ENCODE assay signal across 28 cellular contexts in the genomic region with DNA sequence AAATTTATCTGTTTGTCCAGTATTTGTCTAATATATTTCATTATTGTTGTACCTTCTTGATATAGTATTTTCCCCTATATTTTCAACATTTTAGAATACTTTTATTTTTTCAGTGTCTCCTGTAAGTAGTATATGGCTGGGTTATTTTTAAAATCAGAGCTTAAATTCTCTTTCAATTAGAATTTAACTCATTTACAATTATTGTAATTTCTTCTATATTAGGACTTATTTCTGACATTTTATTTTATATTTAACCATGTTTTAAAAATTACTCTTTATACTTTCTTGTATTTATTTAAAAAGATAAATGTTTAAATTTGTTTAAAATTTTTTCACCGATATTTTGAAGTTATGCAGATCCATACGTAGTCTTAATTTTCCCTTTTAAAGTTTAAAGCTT.
A peak's percentile ranks its signal among the peaks of the same experiment; 100 is the strongest.
DNase-seq lines count a peak whose midpoint lies in the region; ATAC-seq, FAIRE-seq and TF ChIP-seq lines count a peak whose summit lies in the region.
"Had no signal": no experiment of that assay in that cellular context is flagged by ENCODE, and none has a peak within 500 bp of the region (broad histone marks: within the 10 kb centered on the region; RNA-seq: fewer than 3 reads in every experiment).

No MANE protein-coding gene starts in this region.

- peaks cover 0 to 6% of the 10 kb centered on the region in 2 donors for H3K9me3 ChIP-seq in kidney (ENCODE audit: control insufficient read depth in 1 of 2, low read length in 2 of 2)
- H3K9me3 ChIP-seq: A549, BE2C had no signal

- no peaks in the 10 kb centered on the region for H3K27me3 Mint-ChIP-seq in activated T-cell treated with anti-CD3 and anti-CD28 coated beads, Interleukin-2, amount 50 U/mL, for 4 hours (ENCODE audit: low read depth)
- no peaks in the 10 kb centered on the region for H3K27me3 Mint-ChIP-seq in activated T-cell treated with anti-CD3 and anti-CD28 coated beads, Interleukin-2, amount 50 U/mL, for 24 hours

- no peak overlapping the region for H3K27ac ChIP-seq in kidney (ENCODE audit: low read depth in 2 of 2, low read length in 2 of 2)
- H3K27ac ChIP-seq: 22Rv1; A549; BLaER1 treated with 17β-estradiol and CSF1 and Interleukin-3, amounts not matched to agents 10 nM and 100 nM; GM23248 had no signal

- H3K9ac ChIP-seq in kidney (ENCODE audit: low read length in 2 of 2), result no peak overlapping the region
- H3K9ac ChIP-seq: BLaER1 treated with 17β-estradiol and CSF1 and Interleukin-3, amounts not matched to agents 10 nM and 100 nM; GM23248 had no signal

- H3K4me3 ChIP-seq in kidney (ENCODE audit: low read length in 2 of 2), result no peak overlapping the region
- H3K4me3 ChIP-seq: A549; BLaER1 treated with 17β-estradiol and CSF1 and Interleukin-3, amounts not matched to agents 10 nM and 100 nM; GM23248 had no signal

- H3K4me1 ChIP-seq in kidney (ENCODE audit: control insufficient read depth in 1 of 2, insufficient read depth in 1 of 2, low read depth in 1 of 2, low read length in 2 of 2), result no peaks in the 10 kb centered on the region
- H3K4me1 ChIP-seq: A549; BE2C; BLaER1 treated with 17β-estradiol and CSF1 and Interleukin-3, amounts not matched to agents 10 nM and 100 nM had no signal

- intact Hi-C loops in kidney (cut with DNase I), result no loop called here

- H3K9me3 Mint-ChIP-seq in activated T-cell treated with anti-CD3 and anti-CD28 coated beads, Interleukin-2, amount 50 U/mL, for 4 hours, result peaks cover 10% of the 10 kb centered on the region
- H3K9me3 Mint-ChIP-seq in activated T-cell treated with anti-CD3 and anti-CD28 coated beads, Interleukin-2, amount 50 U/mL, for 24 hours, result peaks cover 1% of the 10 kb centered on the region

- no peak overlapping the region for H3K27ac Mint-ChIP-seq in activated T-cell treated with anti-CD3 and anti-CD28 coated beads, Interleukin-2, amount 50 U/mL, for 24 hours
- H3K27ac Mint-ChIP-seq: CD14-positive monocyte; CD4-positive, alpha-beta T cell; CD8-positive, alpha-beta memory T cell had no signal

- FAIRE-seq in A204.1 (lab: Jason Lieb, UNC), result peak; percentile 89
- FAIRE-seq in TTC549 (lab: Jason Lieb, UNC), result peak; percentile 80
- FAIRE-seq in endometrium (lab: Jason Lieb, UNC), result peak; percentile 84
- FAIRE-seq in kidney (lab: Jason Lieb, UNC), result peak; percentile 86
- FAIRE-seq: A549, D721Med, GM12891, GM18507, H1 had no signal

- H3K4me3 Mint-ChIP-seq in activated T-cell treated with anti-CD3 and anti-CD28 coated beads, Interleukin-2, amount 50 U/mL, for 4 hours, result no peak overlapping the region
- H3K4me3 Mint-ChIP-seq in activated T-cell treated with anti-CD3 and anti-CD28 coated beads, Interleukin-2, amount 50 U/mL, for 24 hours, result no peak overlapping the region
- H3K4me3 Mint-ChIP-seq: CD14-positive monocyte; CD4-positive, alpha-beta T cell; CD8-positive, alpha-beta memory T cell had no signal

- no peaks in the 10 kb centered on the region for H3K36me3 ChIP-seq in kidney (ENCODE audit: control insufficient read depth in 1 of 2, insufficient read depth in 2 of 2, low read length in 2 of 2)
- H3K36me3 ChIP-seq: BE2C; BLaER1 treated with 17β-estradiol and CSF1 and Interleukin-3, amounts not matched to agents 10 nM and 100 nM had no signal

- DNase-seq in kidney, result no peak
- no peak for DNase-seq in activated T-cell treated with anti-CD3 and anti-CD28 coated beads, Interleukin-2, amount 50 U/mL, for 4 hours
- DNase-seq in stimulated activated naive CD4-positive, alpha-beta T cell (lab: John Stamatoyannopoulos, UW), result no peak
- DNase-seq in NCI-H345 (lab: John Stamatoyannopoulos, UW), result no peak
- DNase-seq in activated T-cell treated with anti-CD3 and anti-CD28 coated beads, Interleukin-2, amount 50 U/mL, for 24 hours, result no peak
- DNase-seq: ACHN; AML-193; BE2C; CD4-positive, alpha-beta T cell; CD8-positive, alpha-beta memory T cell; DMS 273 treated with DMSO at 0.1 percent for 48 hours; DMS79; EL; GF-D8; GM23248; H7; HCEC 1CT had no signal

- H3K36me3 Mint-ChIP-seq in activated T-cell treated with anti-CD3 and anti-CD28 coated beads, Interleukin-2, amount 50 U/mL, for 4 hours (ENCODE audit: insufficient read depth), result peaks cover 3% of the 10 kb centered on the region
- H3K36me3 Mint-ChIP-seq in activated T-cell treated with anti-CD3 and anti-CD28 coated beads, Interleukin-2, amount 50 U/mL, for 24 hours (ENCODE audit: low read depth), result no peaks in the 10 kb centered on the region
- H3K36me3 Mint-ChIP-seq: CD14-positive monocyte; CD8-positive, alpha-beta memory T cell had no signal

- no peak for ATAC-seq in activated T-cell treated with anti-CD3 and anti-CD28 coated beads, Interleukin-2, amount 50 U/mL, for 4 hours
- ATAC-seq: A549 had no signal

- no peak for TF ChIP-seq CTCF in kidney (IDR thresholded peaks at IDR 0.05; ENCODE audit: borderline replicate concordance, extremely low read depth, insufficient read depth)

- no peaks in the 10 kb centered on the region for H3K4me1 Mint-ChIP-seq in activated T-cell treated with anti-CD3 and anti-CD28 coated beads, Interleukin-2, amount 50 U/mL, for 4 hours (ENCODE audit: low read depth)
- no peaks in the 10 kb centered on the region for H3K4me1 Mint-ChIP-seq in activated T-cell treated with anti-CD3 and anti-CD28 coated beads, Interleukin-2, amount 50 U/mL, for 24 hours (ENCODE audit: low read depth)
- H3K4me1 Mint-ChIP-seq: CD14-positive monocyte; CD8-positive, alpha-beta memory T cell had no signal
